ENCODE assay signal across 19 cellular contexts in the genomic region with DNA sequence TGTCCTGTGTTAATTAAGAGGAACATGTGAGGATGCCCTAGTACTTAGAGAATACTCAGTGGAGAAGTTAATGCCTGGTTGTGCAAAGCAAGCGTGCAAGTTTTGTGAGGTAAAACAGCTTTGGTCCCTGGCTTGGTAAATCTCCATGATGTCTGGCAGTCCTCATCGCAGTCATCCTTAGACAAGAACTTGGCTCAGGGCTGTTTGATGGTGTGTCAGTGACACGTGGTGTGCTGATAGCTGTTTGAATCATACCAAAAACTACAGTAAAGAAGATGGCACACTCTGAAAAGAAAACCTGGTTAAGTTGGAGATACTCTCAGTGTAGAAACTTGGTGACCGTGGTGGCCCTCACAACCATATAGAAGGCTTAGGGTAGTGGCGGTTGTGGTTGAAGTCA.
"Had no signal": no experiment of that assay in that cellular context is flagged by ENCODE, and none has a peak within 500 bp of the region (broad histone marks: within the 10 kb centered on the region; RNA-seq: fewer than 3 reads in every experiment).

No MANE protein-coding gene starts in this region.

- H3K4me3 ChIP-seq: ascending aorta, breast epithelium had no signal

- H3K9me3 ChIP-seq: ascending aorta, breast epithelium had no signal

- H3K4me1 Mint-ChIP-seq: stimulated activated naive B cell treated with anti-CD40 and anti-IgM and Interleukin-4, amounts not matched to agents 10 μg/mL and 1 μg/mL and 100 μg/mL, for 72 hours had no signal

- DNase-seq: activated CD4-positive, alpha-beta T cell treated with anti-CD3 and anti-CD28 coated beads, Interleukin-2, amount 50 U/mL, for 1 hour; activated CD4-positive, CD25-positive, alpha-beta regulatory T cell treated with anti-CD3 and anti-CD28 coated beads, Interleukin-2, amount 50 U/mL, for 72 hours; activated CD8-positive, alpha-beta memory T cell treated with anti-CD3 and anti-CD28 coated beads for 24 hours; activated CD8-positive, alpha-beta memory T cell treated with anti-CD3 and anti-CD28 coated beads, Interleukin-2, amount 50 U/mL, for 48 hours; activated effector memory CD4-positive, alpha-beta T cell treated with Interleukin-2 at 50 U/mL for 16 hours; activated naive CD4-positive, alpha-beta T cell treated with anti-CD3 and anti-CD28 coated beads, Interleukin-2, amount 50 U/mL, for 16 hours; activated T-cell treated with anti-CD3 and anti-CD28 coated beads, Interleukin-2, amount 50 U/mL, for 48 hours; effector memory CD8-positive, alpha-beta T cell; hippocampal formation; islet precursor cell; posterior cingulate gyrus; stimulated activated naive B cell treated with anti-CD40 and anti-IgM and Interleukin-4, amounts not matched to agents 10 μg/mL and 1 μg/mL and 100 μg/mL, for 72 hours had no signal

- H3K4me3 Mint-ChIP-seq: dendritic cell treated with granulocyte-macrophage colony-stimulating factor and Interleukin-4, amounts not matched to agents 40 ng/mL and 50 ng/mL, for 4 days; effector memory CD8-positive, alpha-beta T cell; mesothelial cell of epicardium; nephron; stimulated activated naive B cell treated with anti-CD40 and anti-IgM and Interleukin-4, amounts not matched to agents 10 μg/mL and 1 μg/mL and 100 μg/mL, for 72 hours; T-helper 1 cell treated with Interleukin-12 subunit alpha and Interleukin-12 subunit beta and Interleukin-4 antibody, amounts not matched to agents 30 μg/mL and 1 μg/mL, for 36 hours had no signal

- ATAC-seq: effector memory CD8-positive, alpha-beta T cell; stimulated activated naive B cell treated with anti-CD40 and anti-IgM and Interleukin-4, amounts not matched to agents 10 μg/mL and 1 μg/mL and 100 μg/mL, for 72 hours had no signal

- H3K36me3 ChIP-seq: breast epithelium had no signal

- H3K27ac ChIP-seq: ascending aorta, breast epithelium, VCaP had no signal

- H3K36me3 Mint-ChIP-seq: mesothelial cell of epicardium; stimulated activated naive B cell treated with anti-CD40 and anti-IgM and Interleukin-4, amounts not matched to agents 10 μg/mL and 1 μg/mL and 100 μg/mL, for 72 hours had no signal

- H3K27me3 ChIP-seq: ascending aorta, breast epithelium had no signal

- H3K4me1 ChIP-seq: ascending aorta had no signal

- H3K9me3 Mint-ChIP-seq: nephron; T-helper 1 cell treated with Interleukin-12 subunit alpha and Interleukin-12 subunit beta and Interleukin-4 antibody, amounts not matched to agents 30 μg/mL and 1 μg/mL, for 36 hours had no signal

- H3K27ac Mint-ChIP-seq: dendritic cell treated with granulocyte-macrophage colony-stimulating factor and Interleukin-4, amounts not matched to agents 40 ng/mL and 50 ng/mL, for 4 days; effector memory CD8-positive, alpha-beta T cell; mesothelial cell of epicardium; nephron; stimulated activated naive B cell treated with anti-CD40 and anti-IgM and Interleukin-4, amounts not matched to agents 10 μg/mL and 1 μg/mL and 100 μg/mL, for 72 hours; T-helper 1 cell treated with Interleukin-12 subunit alpha and Interleukin-12 subunit beta and Interleukin-4 antibody, amounts not matched to agents 30 μg/mL and 1 μg/mL, for 36 hours had no signal

- H3K27me3 Mint-ChIP-seq: dendritic cell treated with granulocyte-macrophage colony-stimulating factor and Interleukin-4, amounts not matched to agents 40 ng/mL and 50 ng/mL, for 4 days; effector memory CD8-positive, alpha-beta T cell; stimulated activated naive B cell treated with anti-CD40 and anti-IgM and Interleukin-4, amounts not matched to agents 10 μg/mL and 1 μg/mL and 100 μg/mL, for 72 hours had no signal
